24 cellular contexts compared by ENCODE assay signal in the genomic region with DNA sequence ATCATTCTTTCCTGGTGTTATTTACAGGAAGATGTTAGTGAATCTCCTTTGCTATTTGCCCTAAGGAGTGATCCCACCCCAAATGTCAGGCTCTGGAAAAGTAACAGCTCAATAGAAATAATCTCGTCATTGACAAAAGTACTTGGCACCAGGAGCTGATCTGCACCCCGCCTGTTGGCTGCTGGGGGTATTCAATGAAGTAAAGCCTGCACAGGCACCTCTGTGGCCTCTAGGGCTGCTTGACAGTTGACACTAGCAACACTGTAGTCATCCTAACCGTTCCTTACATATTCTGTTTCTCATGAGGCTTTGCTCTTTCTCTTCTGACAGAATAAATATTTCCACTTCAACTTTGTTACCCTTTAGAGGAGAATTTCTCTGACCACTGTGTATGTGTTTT.
DNase-seq lines count a peak whose midpoint lies in the region; FAIRE-seq and TF ChIP-seq lines count a peak whose summit lies in the region.
"Had no signal": no experiment of that assay in that cellular context is flagged by ENCODE, and none has a peak within 500 bp of the region (broad histone marks: within the 10 kb centered on the region; RNA-seq: fewer than 3 reads in every experiment).

No MANE protein-coding gene starts in this region.

- no peak for DNase-seq in activated CD4-positive, alpha-beta memory T cell treated with anti-CD3 and anti-CD28 coated beads, Interleukin-2, amount 10 ng/mL, durations not matched to agents 7 days and 5 days
- DNase-seq in activated CD4-positive, alpha-beta memory T cell treated with anti-CD3 and anti-CD28 coated beads for 36 hours, result no peak
- DNase-seq in NCI-H82 (lab: John Stamatoyannopoulos, UW) (peak; percentile 42), H1 (ENCODE audit: low read depth in 1 of 2, low spot score in 2 of 2) (no peak), neural progenitor cell (ENCODE audit: low spot score) (peak; percentile 31), NCI-H1105 treated with DMSO at 0.1 percent for 48 hours (lab: John Stamatoyannopoulos, UW) (no peak)
- no peak for DNase-seq in activated naive CD4-positive, alpha-beta T cell treated with anti-CD3 and anti-CD28 coated beads, Interleukin-2, amount 10 ng/mL, durations not matched to agents 7 days and 5 days
- no peak for DNase-seq in activated CD4-positive, alpha-beta T cell treated with anti-CD3 and anti-CD28 coated beads for 48 hours
- DNase-seq: 8988T, ACHN, BE2C, DMS53, GOT3, KBM-7, MV-4-11, NCI-H1105, NCI-H146, NCI-H1930, NCI-H2107, NCI-H446, NCI-H524 treated with DMSO at 0.1 percent for 48 hours, NCI-H774, SHP77 had no signal

- H2AFZ ChIP-seq in H1 (ENCODE audit: low read length) (no peak overlapping the region), neural progenitor cell (replicated peaks) (no peak overlapping the region)

- WGBS in H1 (ENCODE audit: extremely low coverage in 1 of 2, insufficient coverage in 1 of 2, insufficient read length in 1 of 2, insufficient replicate concordance in 2 of 2, low coverage in 1 of 2, low lambda C conversion rate in 2 of 2, missing lambda C conversion rate in 1 of 2), 2 experiments, result 87% methylated on average over 3 of the region's 3 CpGs; no CpG with 5 or more reads in 1 of the 2 experiments

- TF ChIP-seq RAD21 in H1 (IDR thresholded peaks at IDR 0.05 in 1 of 2, conservative IDR thresholded peaks at IDR 0.05 in 1 of 2; ENCODE audit: low read depth in 2 of 2, low read length in 2 of 2), result peak in 1 of 2 experiments; percentile 16; a peak in 1 of 4 replicates

- H3K36me3 Mint-ChIP-seq in activated CD4-positive, alpha-beta memory T cell treated with anti-CD3 and anti-CD28 coated beads, Interleukin-2, amount 10 ng/mL, durations not matched to agents 7 days and 5 days (ENCODE audit: low read depth), result peaks cover 75% of the 10 kb centered on the region
- H3K36me3 Mint-ChIP-seq in activated CD4-positive, alpha-beta memory T cell treated with anti-CD3 and anti-CD28 coated beads for 36 hours, result peaks cover 29% of the 10 kb centered on the region
- no peaks in the 10 kb centered on the region for H3K36me3 Mint-ChIP-seq in neural progenitor cell
- H3K36me3 Mint-ChIP-seq in activated naive CD4-positive, alpha-beta T cell treated with anti-CD3 and anti-CD28 coated beads, Interleukin-2, amount 10 ng/mL, durations not matched to agents 7 days and 5 days, result peaks cover 73% of the 10 kb centered on the region

- H2BK15ac ChIP-seq in H1 (ENCODE audit: low read length), result no peak overlapping the region

- no peak overlapping the region for H3K9ac ChIP-seq in H1 (replicated peaks in 1 of 4; ENCODE audit: extremely low read depth in 1 of 4, low read depth in 3 of 4, low read length in 3 of 4)
- no peak overlapping the region for H3K9ac ChIP-seq in neural progenitor cell

- no peak for TF ChIP-seq EP300 in H1 (IDR thresholded peaks at IDR 0.05; ENCODE audit: borderline replicate concordance in 1 of 2, low read depth in 2 of 2, low read length in 2 of 2)

- H3K4me3 ChIP-seq in H1 (ENCODE audit: extremely low read depth in 1 of 4, insufficient read depth in 2 of 4, low read depth in 3 of 4, low read length in 4 of 4) (no peak overlapping the region), neural progenitor cell (no peak overlapping the region)

- H3K27me3 ChIP-seq in H1 (replicated peaks in 1 of 4; ENCODE audit: control insufficient read depth in 3 of 4, extremely low read depth in 1 of 4, insufficient read depth in 3 of 4, low read length in 3 of 4) (no peaks in the 10 kb centered on the region), neural progenitor cell (no peaks in the 10 kb centered on the region)
- H3K27me3 ChIP-seq: BE2C had no signal

- H3K27me3 Mint-ChIP-seq in activated CD4-positive, alpha-beta memory T cell treated with anti-CD3 and anti-CD28 coated beads, Interleukin-2, amount 10 ng/mL, durations not matched to agents 7 days and 5 days, result no peaks in the 10 kb centered on the region
- H3K27me3 Mint-ChIP-seq in activated CD4-positive, alpha-beta memory T cell treated with anti-CD3 and anti-CD28 coated beads for 36 hours, result no peaks in the 10 kb centered on the region
- H3K27me3 Mint-ChIP-seq in neural progenitor cell (ENCODE audit: insufficient read depth, low read depth), result peaks cover 9% of the 10 kb centered on the region
- H3K27me3 Mint-ChIP-seq in activated naive CD4-positive, alpha-beta T cell treated with anti-CD3 and anti-CD28 coated beads, Interleukin-2, amount 10 ng/mL, durations not matched to agents 7 days and 5 days, result no peaks in the 10 kb centered on the region

- H3K27ac Mint-ChIP-seq in activated CD4-positive, alpha-beta memory T cell treated with anti-CD3 and anti-CD28 coated beads, Interleukin-2, amount 10 ng/mL, durations not matched to agents 7 days and 5 days, result peak overlapping the region; percentile 29
- no peak overlapping the region for H3K27ac Mint-ChIP-seq in activated CD4-positive, alpha-beta memory T cell treated with anti-CD3 and anti-CD28 coated beads for 36 hours
- no peak overlapping the region for H3K27ac Mint-ChIP-seq in neural progenitor cell
- H3K27ac Mint-ChIP-seq in activated naive CD4-positive, alpha-beta T cell treated with anti-CD3 and anti-CD28 coated beads, Interleukin-2, amount 10 ng/mL, durations not matched to agents 7 days and 5 days, result no peak overlapping the region

- H3K56ac ChIP-seq in H1 (replicated peaks; ENCODE audit: insufficient read length, low read depth, low read length), result no peak overlapping the region

- H3K4ac ChIP-seq in H1 (replicated peaks; ENCODE audit: insufficient read length, low read depth, low read length), result no peak overlapping the region

- H3K9me3 ChIP-seq in H1 (ENCODE audit: insufficient read depth in 2 of 2, low read depth in 1 of 2, low read length in 1 of 2) (no peaks in the 10 kb centered on the region), neural progenitor cell (ENCODE audit: low read depth) (no peaks in the 10 kb centered on the region)
- H3K9me3 ChIP-seq: BE2C had no signal

- H4K91ac ChIP-seq in H1 (replicated peaks; ENCODE audit: insufficient read length, low read length), result no peak overlapping the region

- H3K4me1 Mint-ChIP-seq in activated CD4-positive, alpha-beta memory T cell treated with anti-CD3 and anti-CD28 coated beads, Interleukin-2, amount 10 ng/mL, durations not matched to agents 7 days and 5 days, result peaks cover 3% of the 10 kb centered on the region
- peaks cover under 1% of the 10 kb centered on the region for H3K4me1 Mint-ChIP-seq in activated CD4-positive, alpha-beta memory T cell treated with anti-CD3 and anti-CD28 coated beads for 36 hours (ENCODE audit: low read depth)
- H3K4me1 Mint-ChIP-seq in neural progenitor cell, result peaks cover 7% of the 10 kb centered on the region
- H3K4me1 Mint-ChIP-seq in activated naive CD4-positive, alpha-beta T cell treated with anti-CD3 and anti-CD28 coated beads, Interleukin-2, amount 10 ng/mL, durations not matched to agents 7 days and 5 days, result no peaks in the 10 kb centered on the region

- FAIRE-seq in H1 (lab: Jason Lieb, UNC), result no peak

- no peak overlapping the region for H3K14ac ChIP-seq in H1 (ENCODE audit: insufficient read length)

- intact Hi-C loops in activated CD4-positive, alpha-beta memory T cell treated with anti-CD3 and anti-CD28 coated beads for 36 hours (cut with micrococcal nuclease), result no loop called here

- H3F3A ChIP-seq in neural progenitor cell (ENCODE audit: low read depth), result no peaks in the 10 kb centered on the region

- H4K5ac ChIP-seq in H1 (ENCODE audit: insufficient read length, low read depth, low read length), result no peak overlapping the region

- no peak overlapping the region for H2BK5ac ChIP-seq in H1 (ENCODE audit: low read depth, low read length)

- H3K36me3 ChIP-seq in H1 (ENCODE audit: control insufficient read depth in 2 of 4, insufficient read depth in 4 of 4, low read length in 3 of 4), result no peaks in the 10 kb centered on the region; a peak in 1 of 8 replicates
- no peaks in the 10 kb centered on the region for H3K36me3 ChIP-seq in neural progenitor cell
- H3K36me3 ChIP-seq: BE2C had no signal

- no peak overlapping the region for H3K18ac ChIP-seq in H1 (ENCODE audit: extremely low read depth, low read length)

- peak in 2 of 3 experiments; percentile 21 to 39; a peak in 3 of 4 replicates for TF ChIP-seq CTCF in H1 (IDR thresholded peaks at IDR 0.05; ENCODE audit: control extremely low read depth in 1 of 3, insufficient read depth in 1 of 3, low read depth in 1 of 3, low read length in 3 of 3)
- TF ChIP-seq CTCF in neural progenitor cell (IDR thresholded peaks at IDR 0.05), result peak; percentile 25

- H2BK20ac ChIP-seq in H1 (ENCODE audit: low read length), result no peak overlapping the region

- H3K27ac ChIP-seq in H1 (ENCODE audit: low read depth, low read length), result no peak overlapping the region
- no peak overlapping the region for H3K27ac ChIP-seq in neural progenitor cell
- H3K27ac ChIP-seq: RWPE1 had no signal

- no peaks in the 10 kb centered on the region for H3K79me1 ChIP-seq in H1 (ENCODE audit: low read depth, low read length)

- CTCF ChIA-PET in activated CD4-positive, alpha-beta memory T cell treated with anti-CD3 and anti-CD28 coated beads, Interleukin-2, amount 10 ng/mL, durations not matched to agents 7 days and 5 days (lab: Charles Lee), result no interaction called here
- CTCF ChIA-PET in activated CD4-positive, alpha-beta memory T cell treated with anti-CD3 and anti-CD28 coated beads for 36 hours (lab: Charles Lee), result no interaction called here
- CTCF ChIA-PET in H1 (lab: Charles Lee; ENCODE audit: partially characterized antibody), result interaction anchor here (1.2 to 1.4 kb wide), 3 partner anchors 10 to 240 kb away, joined by 4 to 5 read pairs (median 4); no protein-coding TSS in a partner anchor
- CTCF ChIA-PET in activated naive CD4-positive, alpha-beta T cell treated with anti-CD3 and anti-CD28 coated beads, Interleukin-2, amount 10 ng/mL, durations not matched to agents 7 days and 5 days (lab: Charles Lee), result no interaction called here

- no peak overlapping the region for H3K4me2 ChIP-seq in H1 (ENCODE audit: insufficient read depth in 1 of 2, low read depth in 2 of 2, low read length in 2 of 2)
- H3K4me2 ChIP-seq in neural progenitor cell, result no peak overlapping the region

- H2AK5ac ChIP-seq in H1 (ENCODE audit: low read depth, low read length), result no peak overlapping the region

- no peak overlapping the region for H4K8ac ChIP-seq in H1 (ENCODE audit: extremely low read depth, insufficient read depth, low read length)

- POLR2A ChIA-PET in activated CD4-positive, alpha-beta memory T cell treated with anti-CD3 and anti-CD28 coated beads, Interleukin-2, amount 10 ng/mL, durations not matched to agents 7 days and 5 days (lab: Charles Lee), result no interaction called here
- POLR2A ChIA-PET in activated CD4-positive, alpha-beta memory T cell treated with anti-CD3 and anti-CD28 coated beads for 36 hours (lab: Charles Lee), result no interaction called here
- POLR2A ChIA-PET in H1 (lab: Charles Lee; ENCODE audit: partially characterized antibody), result no interaction called here

- H3K23ac ChIP-seq in H1 (ENCODE audit: insufficient read length), result no peak overlapping the region

- H3K4me1 ChIP-seq in H1 (replicated peaks in 1 of 4; ENCODE audit: control insufficient read depth in 3 of 4, insufficient read depth in 4 of 4, low read length in 3 of 4) (no peaks in the 10 kb centered on the region), neural progenitor cell (no peaks in the 10 kb centered on the region)
- H3K4me1 ChIP-seq: BE2C had no signal

- no peaks in the 10 kb centered on the region for H3K9me3 Mint-ChIP-seq in activated CD4-positive, alpha-beta memory T cell treated with anti-CD3 and anti-CD28 coated beads, Interleukin-2, amount 10 ng/mL, durations not matched to agents 7 days and 5 days
- no peaks in the 10 kb centered on the region for H3K9me3 Mint-ChIP-seq in activated CD4-positive, alpha-beta memory T cell treated with anti-CD3 and anti-CD28 coated beads for 36 hours
- no peaks in the 10 kb centered on the region for H3K9me3 Mint-ChIP-seq in neural progenitor cell
- H3K9me3 Mint-ChIP-seq in activated naive CD4-positive, alpha-beta T cell treated with anti-CD3 and anti-CD28 coated beads, Interleukin-2, amount 10 ng/mL, durations not matched to agents 7 days and 5 days, result no peaks in the 10 kb centered on the region

- no peak for TF ChIP-seq POLR2A in H1 (IDR thresholded peaks at IDR 0.05; ENCODE audit: control extremely low read depth in 1 of 2, low read depth in 2 of 2, low read length in 2 of 2)

- no peak overlapping the region for H2BK12ac ChIP-seq in H1 (ENCODE audit: low read depth, low read length)

- H3K4me3 Mint-ChIP-seq in activated CD4-positive, alpha-beta memory T cell treated with anti-CD3 and anti-CD28 coated beads, Interleukin-2, amount 10 ng/mL, durations not matched to agents 7 days and 5 days, result no peak overlapping the region
- H3K4me3 Mint-ChIP-seq in activated CD4-positive, alpha-beta memory T cell treated with anti-CD3 and anti-CD28 coated beads for 36 hours, result no peak overlapping the region
- no peak overlapping the region for H3K4me3 Mint-ChIP-seq in neural progenitor cell
- H3K4me3 Mint-ChIP-seq in activated naive CD4-positive, alpha-beta T cell treated with anti-CD3 and anti-CD28 coated beads, Interleukin-2, amount 10 ng/mL, durations not matched to agents 7 days and 5 days, result no peak overlapping the region

- no peaks in the 10 kb centered on the region for H3K23me2 ChIP-seq in H1 (ENCODE audit: low read depth, low read length)

- H2BK120ac ChIP-seq in H1 (replicated peaks; ENCODE audit: low read depth, low read length), result no peak overlapping the region

- no peaks in the 10 kb centered on the region for H4K20me1 ChIP-seq in H1 (replicated peaks in 1 of 2; ENCODE audit: control insufficient read depth in 1 of 2, insufficient read depth in 2 of 2, low read length in 2 of 2)
- no peaks in the 10 kb centered on the region for H4K20me1 ChIP-seq in neural progenitor cell (ENCODE audit: low read depth)

- no peaks in the 10 kb centered on the region for H3K79me2 ChIP-seq in H1 (ENCODE audit: control insufficient read depth in 1 of 2, insufficient read depth in 2 of 2, low read length in 2 of 2)
- H3K79me2 ChIP-seq in neural progenitor cell (ENCODE audit: low read depth), result no peaks in the 10 kb centered on the region

Comparison
In these comparisons a context has a peak if more than half of its experiments do, and no peak if none do; other contexts are left out.
1. DNase-seq: peak in NCI-H82 (single experiment) and neural progenitor cell (single experiment); none in activated CD4-positive, alpha-beta memory T cell treated with anti-CD3 and anti-CD28 coated beads, Interleukin-2, amount 10 ng/mL, durations not matched to agents 7 days and 5 days (single experiment), activated CD4-positive, alpha-beta memory T cell treated with anti-CD3 and anti-CD28 coated beads for 36 hours (single experiment), H1 (0 of 2), activated naive CD4-positive, alpha-beta T cell treated with anti-CD3 and anti-CD28 coated beads, Interleukin-2, amount 10 ng/mL, durations not matched to agents 7 days and 5 days (single experiment), activated CD4-positive, alpha-beta T cell treated with anti-CD3 and anti-CD28 coated beads for 48 hours (single experiment) and NCI-H1105 treated with DMSO at 0.1 percent for 48 hours (single experiment).